ENCODE assay signal across 17 cellular contexts in genomic region chr17:79464310-79465010, GRCh38.
"Had no signal": no experiment of that assay in that cellular context is flagged by ENCODE, and none has a peak within 500 bp of the region (broad histone marks: within the 10 kb centered on the region; RNA-seq: fewer than 3 reads in every experiment).

No MANE protein-coding gene starts in this region.

- H3K4me1 Mint-ChIP-seq: activated CD4-positive, alpha-beta T cell treated with anti-CD3 and anti-CD28 coated beads, Interleukin-2, amount 10 ng/mL, durations not matched to agents 24 days and 14 days; activated naive CD8-positive, alpha-beta T cell treated with anti-CD3 and anti-CD28 coated beads for 36 hours; mesothelial cell of epicardium had no signal

- DNase-seq: activated CD4-positive, alpha-beta T cell treated with anti-CD3 and anti-CD28 coated beads, Interleukin-2, amount 10 ng/mL, durations not matched to agents 24 days and 14 days; activated CD8-positive, alpha-beta memory T cell treated with anti-CD3 and anti-CD28 coated beads, Interleukin-2, amount 50 U/mL, for 48 hours; activated naive CD8-positive, alpha-beta T cell treated with anti-CD3 and anti-CD28 coated beads for 36 hours; brain microvascular endothelial cell; left colon; stimulated activated CD4-positive, alpha-beta T cell treated with anti-CD3 and anti-CD28 coated beads, Interleukin-12 subunit alpha, Interleukin-12 subunit beta, amount 100 ng/mL, for 4 hours; stimulated activated CD4-positive, alpha-beta T cell treated with anti-CD3 and anti-CD28 coated beads, Interleukin-2, amount 100 ng/mL, for 24 hours; thyroid gland; uterus had no signal

- H3K4me3 Mint-ChIP-seq: activated CD4-positive, alpha-beta T cell treated with anti-CD3 and anti-CD28 coated beads, Interleukin-2, amount 10 ng/mL, durations not matched to agents 24 days and 14 days; activated naive CD8-positive, alpha-beta T cell treated with anti-CD3 and anti-CD28 coated beads for 36 hours; activated T-helper 1 cell treated with anti-CD3 and anti-CD28 coated beads, Interleukin-12 subunit alpha, Interleukin-12 subunit beta, Interleukin-2, Interleukin-4 antibody, amounts not matched to agents 30 ng/mL and 10 ng/mL and 1 ng/mL, durations not matched to agents 14 hours and 24 hours and 36 hours; mesothelial cell of epicardium; neural crest cell; T-helper 1 cell treated with Interleukin-12 subunit alpha and Interleukin-12 subunit beta and Interleukin-4 antibody, amounts not matched to agents 30 μg/mL and 1 μg/mL, for 36 hours; WTC11 had no signal

- ATAC-seq: gastroesophageal sphincter, left colon, WTC11 had no signal

- H3K27ac ChIP-seq: brain microvascular endothelial cell, gastroesophageal sphincter, pancreas, thyroid gland, uterus had no signal

- H3K27me3 ChIP-seq: pancreas, thyroid gland, uterus had no signal

- H3K27ac Mint-ChIP-seq: activated CD4-positive, alpha-beta T cell treated with anti-CD3 and anti-CD28 coated beads, Interleukin-2, amount 10 ng/mL, durations not matched to agents 24 days and 14 days; activated naive CD8-positive, alpha-beta T cell treated with anti-CD3 and anti-CD28 coated beads for 36 hours; activated T-helper 1 cell treated with anti-CD3 and anti-CD28 coated beads, Interleukin-12 subunit alpha, Interleukin-12 subunit beta, Interleukin-2, Interleukin-4 antibody, amounts not matched to agents 30 ng/mL and 10 ng/mL and 1 ng/mL, durations not matched to agents 14 hours and 24 hours and 36 hours; mesothelial cell of epicardium; T-helper 1 cell treated with Interleukin-12 subunit alpha and Interleukin-12 subunit beta and Interleukin-4 antibody, amounts not matched to agents 30 μg/mL and 1 μg/mL, for 36 hours had no signal

- H3K9me3 Mint-ChIP-seq: activated CD4-positive, alpha-beta T cell treated with anti-CD3 and anti-CD28 coated beads, Interleukin-2, amount 10 ng/mL, durations not matched to agents 24 days and 14 days; activated naive CD8-positive, alpha-beta T cell treated with anti-CD3 and anti-CD28 coated beads for 36 hours; activated T-helper 1 cell treated with anti-CD3 and anti-CD28 coated beads, Interleukin-12 subunit alpha, Interleukin-12 subunit beta, Interleukin-2, Interleukin-4 antibody, amounts not matched to agents 30 ng/mL and 10 ng/mL and 1 ng/mL, durations not matched to agents 14 hours and 24 hours and 36 hours; mesothelial cell of epicardium; T-helper 1 cell treated with Interleukin-12 subunit alpha and Interleukin-12 subunit beta and Interleukin-4 antibody, amounts not matched to agents 30 μg/mL and 1 μg/mL, for 36 hours had no signal

- H3K36me3 ChIP-seq: brain microvascular endothelial cell, gastroesophageal sphincter, pancreas, thyroid gland, uterus had no signal

- H3K4me3 ChIP-seq: gastroesophageal sphincter, lung, pancreas, thyroid gland, uterus had no signal

- H3K9me3 ChIP-seq: gastroesophageal sphincter, pancreas, thyroid gland, uterus had no signal

- H3K36me3 Mint-ChIP-seq: activated naive CD8-positive, alpha-beta T cell treated with anti-CD3 and anti-CD28 coated beads for 36 hours; mesothelial cell of epicardium; WTC11 had no signal
